Comparison of ENCODE assay signal across 12 cellular contexts in the genomic region with DNA sequence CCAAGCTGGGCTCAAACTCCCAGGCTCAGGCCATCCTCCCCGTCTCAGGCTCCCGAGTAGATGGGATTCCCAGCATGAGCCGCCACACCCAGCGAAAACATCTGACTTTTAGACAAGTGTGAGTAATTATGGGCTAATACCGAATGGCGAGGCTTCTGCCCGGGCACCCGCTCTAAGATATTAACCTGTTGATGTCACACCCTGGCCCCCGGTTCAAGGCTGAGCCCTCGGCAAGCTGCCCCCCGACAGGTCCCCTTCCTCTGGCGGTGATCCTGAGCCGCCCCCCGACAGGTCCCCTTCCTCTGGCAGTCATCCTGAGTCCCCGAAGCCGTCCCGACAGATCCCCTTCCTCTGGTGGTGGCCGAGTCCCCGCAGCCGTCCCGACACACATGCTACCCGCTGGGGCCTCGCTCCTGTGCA. TPM values are rescaled to one million over a fixed set of nuclear protein-coding genes. Genes with fewer than 3 reads are reported as not detected.
DNase-seq lines count a peak whose midpoint lies in the region; ATAC-seq, FAIRE-seq and TF ChIP-seq lines count a peak whose summit lies in the region.
"Had no signal": no experiment of that assay in that cellular context is flagged by ENCODE, and none has a peak within 500 bp of the region (broad histone marks: within the 10 kb centered on the region; RNA-seq: fewer than 3 reads in every experiment).

No MANE protein-coding gene starts in this region.

- peak; percentile 83 for DNase-seq in H54 (ENCODE audit: insufficient read length, low spot score)
- peak; percentile 36 for DNase-seq in choroid plexus epithelial cell (ENCODE audit: low read depth)
- no peak for DNase-seq in osteocyte (ENCODE audit: extremely low spot score, unreplicated experiment)
- no peak for DNase-seq in GM23338 (ENCODE audit: low spot score)
- DNase-seq in hepatic stellate cell (ENCODE audit: low spot score) = no peak
- DNase-seq in globus pallidus (ENCODE audit: low spot score) = no peak
- DNase-seq: activated naive CD8-positive, alpha-beta T cell treated with anti-CD3 and anti-CD28 coated beads, Interleukin-2, amount 10 ng/mL, durations not matched to agents 7 days and 5 days; CD4-positive, CD25-positive, alpha-beta regulatory T cell; kidney glomerular epithelial cell; NCI-H1694; retina; substantia nigra had no signal

- 0 out of 2 replicates have a peak, but pooled peaks cover 3% of the 10 kb centered on the region for H3K79me2 ChIP-seq in GM23338 (replicated peaks; ENCODE audit: insufficient read depth)

- TF ChIP-seq CTCF in choroid plexus epithelial cell (conservative IDR thresholded peaks at IDR 0.05; ENCODE audit: low read depth, low read length) (no peak), osteocyte (IDR thresholded peaks at IDR 0.05) (no peak), GM23338 (conservative IDR thresholded peaks at IDR 0.05; ENCODE audit: low read depth in 2 of 2) (no peak)

- no peak overlapping the region for H3K4me2 ChIP-seq in GM23338

- H3K4me1 ChIP-seq in GM23338 (ENCODE audit: insufficient read depth) = no peaks in the 10 kb centered on the region

- no peak for TF ChIP-seq POLR2A in H54 (IDR thresholded peaks at IDR 0.05; ENCODE audit: low read depth, low read length)

- no peaks in the 10 kb centered on the region for H4K20me1 ChIP-seq in GM23338 (replicated peaks; ENCODE audit: insufficient read depth)

- no peak overlapping the region for H3K27ac ChIP-seq in GM23338 (ENCODE audit: low read depth)

- no peak overlapping the region for H2AFZ ChIP-seq in GM23338

- H3K36me3 ChIP-seq in GM23338 (ENCODE audit: insufficient read depth) = no peaks in the 10 kb centered on the region

- no peaks in the 10 kb centered on the region for H3K27me3 ChIP-seq in GM23338 (ENCODE audit: insufficient read depth)

- no peak for FAIRE-seq in H54 (lab: Jason Lieb, UNC)

- ATAC-seq in GM23338 = no peak

- H3K4me1 Mint-ChIP-seq in osteocyte (ENCODE audit: unreplicated experiment) = peaks cover 57% of the 10 kb centered on the region
- H3K4me1 Mint-ChIP-seq in GM23338 = peaks cover 24% of the 10 kb centered on the region

- H3K36me3 Mint-ChIP-seq in osteocyte (ENCODE audit: unreplicated experiment) = peaks cover 6% of the 10 kb centered on the region
- H3K36me3 Mint-ChIP-seq in GM23338 (ENCODE audit: low read depth) = peaks cover 39% of the 10 kb centered on the region

- no peaks in the 10 kb centered on the region for H3K27me3 Mint-ChIP-seq in osteocyte (ENCODE audit: unreplicated experiment)
- peaks cover 1% of the 10 kb centered on the region for H3K27me3 Mint-ChIP-seq in GM23338 (ENCODE audit: insufficient read depth, low read depth, poor library complexity)
- H3K27me3 Mint-ChIP-seq: activated naive CD8-positive, alpha-beta T cell treated with anti-CD3 and anti-CD28 coated beads, Interleukin-2, amount 10 ng/mL, durations not matched to agents 7 days and 5 days; CD4-positive, CD25-positive, alpha-beta regulatory T cell had no signal

- H3K9me3 Mint-ChIP-seq in osteocyte (ENCODE audit: unreplicated experiment) (no peaks in the 10 kb centered on the region), GM23338 (no peaks in the 10 kb centered on the region)
- H3K9me3 Mint-ChIP-seq: activated naive CD8-positive, alpha-beta T cell treated with anti-CD3 and anti-CD28 coated beads, Interleukin-2, amount 10 ng/mL, durations not matched to agents 7 days and 5 days; CD4-positive, CD25-positive, alpha-beta regulatory T cell had no signal

- H3K4me3 Mint-ChIP-seq in osteocyte (ENCODE audit: unreplicated experiment) (peak overlapping the region; percentile 14), GM23338 (no peak overlapping the region)
- H3K4me3 Mint-ChIP-seq: activated naive CD8-positive, alpha-beta T cell treated with anti-CD3 and anti-CD28 coated beads, Interleukin-2, amount 10 ng/mL, durations not matched to agents 7 days and 5 days had no signal

- H3K4me3 ChIP-seq in choroid plexus epithelial cell (ENCODE audit: low read depth, low read length) (no peak overlapping the region), GM23338 (no peak overlapping the region)

- no peaks in the 10 kb centered on the region for H3K9me2 ChIP-seq in GM23338 (ENCODE audit: insufficient read depth)

- peak overlapping the region; percentile 69 for H3K27ac Mint-ChIP-seq in osteocyte (ENCODE audit: unreplicated experiment)
- H3K27ac Mint-ChIP-seq in GM23338 = no peak overlapping the region
- H3K27ac Mint-ChIP-seq: activated naive CD8-positive, alpha-beta T cell treated with anti-CD3 and anti-CD28 coated beads, Interleukin-2, amount 10 ng/mL, durations not matched to agents 7 days and 5 days; CD4-positive, CD25-positive, alpha-beta regulatory T cell had no signal

- H3F3A ChIP-seq in GM23338 (replicated peaks; ENCODE audit: low read depth) = no peaks in the 10 kb centered on the region

TF ChIP-seq in GM23338, 12 proteins besides CTCF, POLR2A, EP300 and RAD21 (continues in another document):
- TF ChIP-seq CREB1 (CRISPR knock-in tag; IDR thresholded peaks at IDR 0.05; ENCODE audit: low read depth) = no peak
- TF ChIP-seq, protein P1, sequence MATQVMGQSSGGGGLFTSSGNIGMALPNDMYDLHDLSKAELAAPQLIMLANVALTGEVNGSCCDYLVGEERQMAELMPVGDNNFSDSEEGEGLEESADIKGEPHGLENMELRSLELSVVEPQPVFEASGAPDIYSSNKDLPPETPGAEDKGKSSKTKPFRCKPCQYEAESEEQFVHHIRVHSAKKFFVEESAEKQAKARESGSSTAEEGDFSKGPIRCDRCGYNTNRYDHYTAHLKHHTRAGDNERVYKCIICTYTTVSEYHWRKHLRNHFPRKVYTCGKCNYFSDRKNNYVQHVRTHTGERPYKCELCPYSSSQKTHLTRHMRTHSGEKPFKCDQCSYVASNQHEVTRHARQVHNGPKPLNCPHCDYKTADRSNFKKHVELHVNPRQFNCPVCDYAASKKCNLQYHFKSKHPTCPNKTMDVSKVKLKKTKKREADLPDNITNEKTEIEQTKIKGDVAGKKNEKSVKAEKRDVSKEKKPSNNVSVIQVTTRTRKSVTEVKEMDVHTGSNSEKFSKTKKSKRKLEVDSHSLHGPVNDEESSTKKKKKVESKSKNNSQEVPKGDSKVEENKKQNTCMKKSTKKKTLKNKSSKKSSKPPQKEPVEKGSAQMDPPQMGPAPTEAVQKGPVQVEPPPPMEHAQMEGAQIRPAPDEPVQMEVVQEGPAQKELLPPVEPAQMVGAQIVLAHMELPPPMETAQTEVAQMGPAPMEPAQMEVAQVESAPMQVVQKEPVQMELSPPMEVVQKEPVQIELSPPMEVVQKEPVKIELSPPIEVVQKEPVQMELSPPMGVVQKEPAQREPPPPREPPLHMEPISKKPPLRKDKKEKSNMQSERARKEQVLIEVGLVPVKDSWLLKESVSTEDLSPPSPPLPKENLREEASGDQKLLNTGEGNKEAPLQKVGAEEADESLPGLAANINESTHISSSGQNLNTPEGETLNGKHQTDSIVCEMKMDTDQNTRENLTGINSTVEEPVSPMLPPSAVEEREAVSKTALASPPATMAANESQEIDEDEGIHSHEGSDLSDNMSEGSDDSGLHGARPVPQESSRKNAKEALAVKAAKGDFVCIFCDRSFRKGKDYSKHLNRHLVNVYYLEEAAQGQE (IDR thresholded peaks at IDR 0.05; ENCODE audit: unreplicated experiment) = no peak

RNA-seq across cellular contexts. Expression of a gene that starts 5.2 kb away (rescaled TPM):
- 25.6 and 28.9 TPM in 2 replicates for total RNA-seq in osteocyte
- 28.3 and 32.0 TPM in 2 replicates for total RNA-seq in GM23338 (2014; rRNA removed; shearing (Covaris generic))
- polyA plus RNA-seq in GM23338 (2016; fragmentation: Nextera tagmentation; extraction: Ambion mirVana) = 84.8 and 93.6 TPM in 2 replicates

RNA-seq across cellular contexts. Expression of a gene that starts 8.6 kb away (rescaled TPM):
- 0.27 and 0.29 TPM in 2 replicates for total RNA-seq in osteocyte
- 0.04 and 0.66 TPM in 2 replicates for total RNA-seq in GM23338 (2014; rRNA removed; shearing (Covaris generic))
- 0.03 and 0.18 TPM in 2 replicates for polyA plus RNA-seq in GM23338 (2016; fragmentation: Nextera tagmentation; extraction: Ambion mirVana)
- total RNA-seq: activated naive CD8-positive, alpha-beta T cell treated with anti-CD3 and anti-CD28 coated beads, Interleukin-2, amount 10 ng/mL, durations not matched to agents 7 days and 5 days; CD4-positive, CD25-positive, alpha-beta regulatory T cell had no signal

RNA-seq across cellular contexts. Expression of a gene that starts 34.1 kb away (rescaled TPM):
- total RNA-seq in osteocyte = 19.9 and 23.0 TPM in 2 replicates
- total RNA-seq in GM23338 (2014; rRNA removed; shearing (Covaris generic)) = 14.2 and 19.3 TPM in 2 replicates
- polyA plus RNA-seq in GM23338 (2016; fragmentation: Nextera tagmentation; extraction: Ambion mirVana) = 4.4 and 5.1 TPM in 2 replicates

Comparison
In these comparisons a context has a peak if more than half of its experiments do, and no peak if none do; other contexts are left out.
1. DNase-seq: peak in H54 (single experiment) and choroid plexus epithelial cell (single experiment); none in osteocyte (single experiment), GM23338 (single experiment), hepatic stellate cell (single experiment) and globus pallidus (single experiment).